ENCODE assay signal across 16 cellular contexts in genomic region chr10:70034252-70034651, GRCh38. TPM values are rescaled to one million over a fixed set of nuclear protein-coding genes. Genes with fewer than 3 reads are reported as not detected.
"Had no signal": no experiment of that assay in that cellular context is flagged by ENCODE, and none has a peak within 500 bp of the region (broad histone marks: within the 10 kb centered on the region; RNA-seq: fewer than 3 reads in every experiment).

No MANE protein-coding gene starts in this region.

- DNase-seq: activated CD4-positive, alpha-beta T cell treated with anti-CD3 and anti-CD28 coated beads, Interleukin-2, amount 50 U/mL, for 1 hour; activated CD4-positive, CD25-positive, alpha-beta regulatory T cell; activated naive CD4-positive, alpha-beta T cell treated with anti-CD3 and anti-CD28 coated beads, Interleukin-2, amount 50 U/mL, for 16 hours; adrenal gland; dermis blood vessel endothelial cell; hypothalamus; mucosa of descending colon; natural killer cell; right lobe of liver; spleen; stimulated activated CD4-positive, alpha-beta T cell treated with anti-CD3 and anti-CD28 coated beads, Interleukin-1b, Interleukin-23, amount 100 ng/mL, for 48 hours; T-helper 2 cell had no signal

- ATAC-seq: mucosa of descending colon; natural killer cell; right lobe of liver; stimulated activated memory B cell treated with anti-CD40 and anti-IgM and Interleukin-4, amounts not matched to agents 10 μg/mL and 1 μg/mL and 100 μg/mL, for 72 hours had no signal

- H3K4me3 Mint-ChIP-seq: central memory CD8-positive, alpha-beta T cell; natural killer cell; stimulated activated memory B cell treated with anti-CD40 and anti-IgM and Interleukin-4, amounts not matched to agents 10 μg/mL and 1 μg/mL and 100 μg/mL, for 72 hours had no signal

- H3K4me1 Mint-ChIP-seq: central memory CD8-positive, alpha-beta T cell; natural killer cell; stimulated activated memory B cell treated with anti-CD40 and anti-IgM and Interleukin-4, amounts not matched to agents 10 μg/mL and 1 μg/mL and 100 μg/mL, for 72 hours had no signal

- H3K27ac Mint-ChIP-seq: activated T-helper 2 cell treated with anti-CD3 and anti-CD28 coated beads, Interferon-gamma antibody, Interleukin-2, Interleukin-4, amounts not matched to agents 10 μg/mL and 5 μg/mL and 100 μg/mL, durations not matched to agents 14 hours and 24 hours and 36 hours; natural killer cell; stimulated activated memory B cell treated with anti-CD40 and anti-IgM and Interleukin-4, amounts not matched to agents 10 μg/mL and 1 μg/mL and 100 μg/mL, for 72 hours had no signal

RNA-seq across cellular contexts. Expression of gene MACROH2A2, which starts 18.4 kb away (rescaled TPM):
- total RNA-seq: lung microvascular endothelial cell had no signal
